15 cellular contexts compared by ENCODE assay signal in genomic region chr14:102503576-102504224, GRCh38. TPM values are rescaled to one million over a fixed set of nuclear protein-coding genes. Genes with fewer than 3 reads are reported as not detected.
DNase-seq lines count a peak whose midpoint lies in the region; ATAC-seq and TF ChIP-seq lines count a peak whose summit lies in the region.
"Had no signal": no experiment of that assay in that cellular context is flagged by ENCODE, and none has a peak within 500 bp of the region (broad histone marks: within the 10 kb centered on the region; RNA-seq: fewer than 3 reads in every experiment).

No MANE protein-coding gene starts in this region.

- H3K4me3 ChIP-seq in PC-3 (ENCODE audit: low read length), result no peak overlapping the region
- no peak overlapping the region for H3K4me3 ChIP-seq in coronary artery
- H3K4me3 ChIP-seq in right atrium auricular region, result no peak overlapping the region
- H3K4me3 ChIP-seq in skin epidermis, result no peak overlapping the region

- no peaks in the 10 kb centered on the region for H3K9me2 ChIP-seq in PC-3 (replicated peaks; ENCODE audit: low read length)

- ATAC-seq in PC-3 (peak; percentile 65), omental fat pad (ENCODE audit: low FRiP score) (no peak)
- ATAC-seq: HCT116 had no signal

- H3F3A ChIP-seq in PC-3 (ENCODE audit: low read length, unreplicated experiment), result no peaks in the 10 kb centered on the region

- H3K9me3 ChIP-seq in PC-3 (ENCODE audit: low read length), result no peaks in the 10 kb centered on the region
- no peaks in the 10 kb centered on the region for H3K9me3 ChIP-seq in right atrium auricular region

- POLR2A ChIA-PET in PC-3 (lab: Charles Lee; ENCODE audit: unreplicated experiment), result interaction anchor here (0.6 kb wide), 2 partner anchors 22 to 76 kb away, joined by 3 to 7 read pairs; no protein-coding TSS in a partner anchor

- no TSS peak for BruUV-seq in PC-3 (replicated peaks; lab: Mats Ljungman, UMichigan)

- H2AFZ ChIP-seq in PC-3 (ENCODE audit: low read length), result no peak overlapping the region

- H3K79me2 ChIP-seq in PC-3 (ENCODE audit: low read length), result peaks cover 2% of the 10 kb centered on the region; the same call in 1 of the 2 replicates

- DNase-seq in PC-3, result peak; percentile 56
- DNase-seq in coronary artery (ENCODE audit: low spot score), result peak; percentile 63
- no peak for DNase-seq in right atrium auricular region (ENCODE audit: low spot score)
- DNase-seq in omental fat pad (ENCODE audit: low spot score), result no peak
- no peak for DNase-seq in NCI-H128 (lab: John Stamatoyannopoulos, UW; ENCODE audit: unreplicated experiment)
- DNase-seq in NCI-H2196 (lab: John Stamatoyannopoulos, UW; ENCODE audit: unreplicated experiment), result no peak
- DNase-seq in NCI-H524 (lab: John Stamatoyannopoulos, UW), result no peak
- DNase-seq: activated CD4-positive, alpha-beta T cell treated with anti-CD3 and anti-CD28 coated beads, Interleukin-2, amount 50 U/mL, for 1 hour; activated naive CD4-positive, alpha-beta T cell treated with Interleukin-2 at 50 U/mL for 16 hours; cortex of kidney; NCI-H187; NCI-H446 treated with DMSO at 0.1 percent for 48 hours; stimulated activated CD4-positive, alpha-beta T cell treated with anti-CD3 and anti-CD28 coated beads, Interleukin-2, amount 100 ng/mL, for 24 hours had no signal

- H3K27ac ChIP-seq in PC-3 (ENCODE audit: low read length) (peak overlapping the region; percentile 42), coronary artery (peak overlapping the region in 1 of 2 donors; percentile 61), right atrium auricular region (peak overlapping the region; percentile 82 to 85), skin epidermis (peak overlapping the region in 12 of 21 experiments; percentile 0 to 80 (median 33))

- TF ChIP-seq CTCF in PC-3 (conservative IDR thresholded peaks at IDR 0.05; ENCODE audit: low read depth, low read length) (no peak), coronary artery (IDR thresholded peaks at IDR 0.05) (no peak), right atrium auricular region (IDR thresholded peaks at IDR 0.05) (no peak), omental fat pad (IDR thresholded peaks at IDR 0.05) (no peak)

- no peak overlapping the region for H3K4me2 ChIP-seq in PC-3 (ENCODE audit: low read length)

- H3K27me3 ChIP-seq in PC-3 (ENCODE audit: low read length), result no peaks in the 10 kb centered on the region
- H3K27me3 ChIP-seq in right atrium auricular region, result no peaks in the 10 kb centered on the region

- H3K36me3 ChIP-seq in PC-3 (ENCODE audit: low read depth, low read length) (no peaks in the 10 kb centered on the region), right atrium auricular region (peaks cover 14% of the 10 kb centered on the region)

- peaks cover 18% of the 10 kb centered on the region for H3K4me1 ChIP-seq in PC-3 (ENCODE audit: insufficient read depth, low read length)
- H3K4me1 ChIP-seq in right atrium auricular region, result peaks cover 0 to 55% of the 10 kb centered on the region in 2 donors

- no peak overlapping the region for H3K9ac ChIP-seq in PC-3 (ENCODE audit: low read length)

- H4K20me1 ChIP-seq in PC-3 (ENCODE audit: low read length), result no peaks in the 10 kb centered on the region

- CTCF ChIA-PET in PC-3 (lab: Charles Lee), result no interaction called here

- intact Hi-C loops in PC-3 (cut with micrococcal nuclease), result no loop called here

RNA-seq across cellular contexts. Expression of gene ANKRD9, which starts 5.9 kb away (rescaled TPM):
- total RNA-seq in PC-3 (2014; rRNA removed) (52.6 and 87.6 TPM in 2 replicates), right atrium auricular region (100 to 1,000 TPM; 144 to 158 TPM), omental fat pad (10 to 100 TPM; 15.1 to 25.9 (median 23.9) TPM)

Comparison
In these comparisons a context has a peak if more than half of its experiments do, and no peak if none do; other contexts are left out.
1. DNase-seq: peak in PC-3 (single experiment) and coronary artery (single experiment); none in right atrium auricular region (single experiment), omental fat pad (single experiment), NCI-H128 (single experiment), NCI-H2196 (single experiment) and NCI-H524 (0 of 2).